In the genomic region with DNA sequence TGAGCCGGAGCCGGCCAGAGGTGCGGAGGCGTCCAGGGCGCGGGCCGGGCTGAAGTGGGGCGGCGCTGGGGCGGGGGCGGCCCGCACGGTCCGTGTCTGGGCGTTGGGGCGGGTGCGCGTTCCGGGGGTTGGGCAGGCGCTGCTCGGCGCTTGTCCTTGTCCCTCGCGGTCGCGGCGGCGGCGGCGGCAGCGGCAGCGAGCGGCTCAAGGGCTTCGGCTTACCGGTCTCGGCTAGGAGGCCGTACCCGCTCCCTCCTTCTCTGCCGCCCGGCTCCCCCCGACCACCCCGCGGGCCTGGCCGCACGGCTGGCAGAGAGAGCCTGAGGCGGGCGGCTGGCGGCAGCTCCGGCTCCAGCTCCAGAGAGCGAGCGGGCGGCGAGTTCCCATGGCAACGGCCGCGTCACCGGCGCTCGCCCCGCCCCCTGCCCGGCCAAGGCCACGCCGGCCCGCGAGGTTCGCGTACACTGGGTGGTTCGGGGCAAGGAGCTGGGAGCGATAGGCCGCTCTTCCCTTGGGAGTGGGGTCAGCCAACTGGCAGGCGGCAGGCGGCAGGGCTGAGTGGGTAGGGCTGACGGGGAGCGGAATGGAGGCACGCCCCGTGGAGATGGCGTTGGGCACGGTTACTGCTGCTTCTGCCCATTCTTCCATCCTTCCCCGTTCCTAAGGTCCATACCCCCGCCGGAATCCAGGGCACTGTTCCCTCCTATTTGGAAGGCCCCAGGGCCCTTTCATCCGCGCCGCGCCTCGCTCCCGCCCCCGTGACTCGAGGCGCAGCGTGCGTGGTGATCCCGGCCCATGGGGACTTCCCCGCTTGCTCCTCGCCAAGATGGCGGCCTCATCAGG, we compare ENCODE assay signal across 1 cellular context.
TF ChIP-seq lines count a peak whose summit lies in the region.

A gene with protein sequence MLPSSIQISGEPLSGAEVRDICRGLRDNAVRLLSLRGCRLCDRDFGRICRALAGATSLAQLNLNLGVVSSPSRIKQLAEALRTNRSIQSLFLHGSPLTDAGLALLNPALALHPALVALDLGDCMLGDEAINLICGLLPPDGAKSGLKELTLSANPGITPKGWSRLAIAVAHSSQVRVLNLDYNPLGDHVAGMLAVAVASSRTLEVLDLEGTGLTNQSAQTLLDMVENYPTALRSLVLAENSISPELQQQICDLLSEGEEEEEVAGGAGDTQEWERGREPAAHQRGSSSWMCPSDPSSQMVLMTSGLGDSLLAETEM (minus strand): TSS at position 363 of the 843 bp plus-strand sequence. CDS start 561 bp downstream, outside the sequence.

TF ChIP-seq in GM12878, 131 proteins besides CTCF, POLR2A, EP300 and RAD21 (continued from another document):
- TF ChIP-seq POU2F2 (IDR thresholded peaks at IDR 0.05; ENCODE audit: borderline replicate concordance, low read depth, low read length): no peak; the same call in 2 of the 3 replicates
- TF ChIP-seq SMC3 (IDR thresholded peaks at IDR 0.05; ENCODE audit: borderline replicate concordance, low read length): no peak
- no peak for TF ChIP-seq YY1 (IDR thresholded peaks at IDR 0.05; ENCODE audit: low read depth, low read length)
- TF ChIP-seq, protein P1, sequence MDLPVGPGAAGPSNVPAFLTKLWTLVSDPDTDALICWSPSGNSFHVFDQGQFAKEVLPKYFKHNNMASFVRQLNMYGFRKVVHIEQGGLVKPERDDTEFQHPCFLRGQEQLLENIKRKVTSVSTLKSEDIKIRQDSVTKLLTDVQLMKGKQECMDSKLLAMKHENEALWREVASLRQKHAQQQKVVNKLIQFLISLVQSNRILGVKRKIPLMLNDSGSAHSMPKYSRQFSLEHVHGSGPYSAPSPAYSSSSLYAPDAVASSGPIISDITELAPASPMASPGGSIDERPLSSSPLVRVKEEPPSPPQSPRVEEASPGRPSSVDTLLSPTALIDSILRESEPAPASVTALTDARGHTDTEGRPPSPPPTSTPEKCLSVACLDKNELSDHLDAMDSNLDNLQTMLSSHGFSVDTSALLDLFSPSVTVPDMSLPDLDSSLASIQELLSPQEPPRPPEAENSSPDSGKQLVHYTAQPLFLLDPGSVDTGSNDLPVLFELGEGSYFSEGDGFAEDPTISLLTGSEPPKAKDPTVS (IDR thresholded peaks at IDR 0.05; ENCODE audit: low read depth, low read length): no peak
- no peak for TF ChIP-seq TAF1 (IDR thresholded peaks at IDR 0.05; ENCODE audit: borderline replicate concordance, low read depth, low read length)
- TF ChIP-seq, protein P2, sequence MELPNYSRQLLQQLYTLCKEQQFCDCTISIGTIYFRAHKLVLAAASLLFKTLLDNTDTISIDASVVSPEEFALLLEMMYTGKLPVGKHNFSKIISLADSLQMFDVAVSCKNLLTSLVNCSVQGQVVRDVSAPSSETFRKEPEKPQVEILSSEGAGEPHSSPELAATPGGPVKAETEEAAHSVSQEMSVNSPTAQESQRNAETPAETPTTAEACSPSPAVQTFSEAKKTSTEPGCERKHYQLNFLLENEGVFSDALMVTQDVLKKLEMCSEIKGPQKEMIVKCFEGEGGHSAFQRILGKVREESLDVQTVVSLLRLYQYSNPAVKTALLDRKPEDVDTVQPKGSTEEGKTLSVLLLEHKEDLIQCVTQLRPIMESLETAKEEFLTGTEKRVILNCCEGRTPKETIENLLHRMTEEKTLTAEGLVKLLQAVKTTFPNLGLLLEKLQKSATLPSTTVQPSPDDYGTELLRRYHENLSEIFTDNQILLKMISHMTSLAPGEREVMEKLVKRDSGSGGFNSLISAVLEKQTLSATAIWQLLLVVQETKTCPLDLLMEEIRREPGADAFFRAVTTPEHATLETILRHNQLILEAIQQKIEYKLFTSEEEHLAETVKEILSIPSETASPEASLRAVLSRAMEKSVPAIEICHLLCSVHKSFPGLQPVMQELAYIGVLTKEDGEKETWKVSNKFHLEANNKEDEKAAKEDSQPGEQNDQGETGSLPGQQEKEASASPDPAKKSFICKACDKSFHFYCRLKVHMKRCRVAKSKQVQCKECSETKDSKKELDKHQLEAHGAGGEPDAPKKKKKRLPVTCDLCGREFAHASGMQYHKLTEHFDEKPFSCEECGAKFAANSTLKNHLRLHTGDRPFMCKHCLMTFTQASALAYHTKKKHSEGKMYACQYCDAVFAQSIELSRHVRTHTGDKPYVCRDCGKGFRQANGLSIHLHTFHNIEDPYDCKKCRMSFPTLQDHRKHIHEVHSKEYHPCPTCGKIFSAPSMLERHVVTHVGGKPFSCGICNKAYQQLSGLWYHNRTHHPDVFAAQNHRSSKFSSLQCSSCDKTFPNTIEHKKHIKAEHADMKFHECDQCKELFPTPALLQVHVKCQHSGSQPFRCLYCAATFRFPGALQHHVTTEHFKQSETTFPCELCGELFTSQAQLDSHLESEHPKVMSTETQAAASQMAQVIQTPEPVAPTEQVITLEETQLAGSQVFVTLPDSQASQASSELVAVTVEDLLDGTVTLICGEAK (IDR thresholded peaks at IDR 0.05; ENCODE audit: borderline replicate concordance): no peak
- TF ChIP-seq PML (IDR thresholded peaks at IDR 0.05; ENCODE audit: low read length): no peak
- TF ChIP-seq ZBED1 (IDR thresholded peaks at IDR 0.05; ENCODE audit: borderline replicate concordance): no peak
TF ChIP-seq in GM12878: peak in this region for 21.
